Comparison of ENCODE assay signal across 9 cellular contexts in genomic region chr5:54520940-54521339, GRCh38. TPM values are rescaled to one million over a fixed set of nuclear protein-coding genes. Genes with fewer than 3 reads are reported as not detected.
A peak's percentile ranks its signal among the peaks of the same experiment; 100 is the strongest.
DNase-seq lines count a peak whose midpoint lies in the region; ATAC-seq and TF ChIP-seq lines count a peak whose summit lies in the region.
"Had no signal": no experiment of that assay in that cellular context is flagged by ENCODE, and none has a peak within 500 bp of the region (broad histone marks: within the 10 kb centered on the region; RNA-seq: fewer than 3 reads in every experiment).

No MANE protein-coding gene starts in this region.

- peaks cover 21 to 23% of the 10 kb centered on the region in 2 donors for H3K4me1 ChIP-seq in lung (ENCODE audit: control insufficient read depth in 2 of 2, insufficient read depth in 2 of 2, low read length in 2 of 2)
- peaks cover 65 to 66% of the 10 kb centered on the region in 2 donors for H3K4me1 ChIP-seq in thyroid gland

- peak overlapping the region; percentile 87 for H3K4me3 Mint-ChIP-seq in activated CD8-positive, alpha-beta memory T cell treated with anti-CD3 and anti-CD28 coated beads, Interleukin-2, amount 10 ng/mL, durations not matched to agents 7 days and 5 days
- peak overlapping the region; percentile 87 to 90 (median 88) for H3K4me3 Mint-ChIP-seq in brain

- 55 to 68% methylated on average over 2 of the region's 2 CpGs for WGBS in lung, 2 donors
- 17 to 44% methylated on average over 2 of the region's 2 CpGs for WGBS in thyroid gland, 2 donors

- CTCF ChIA-PET in activated CD8-positive, alpha-beta memory T cell treated with anti-CD3 and anti-CD28 coated beads, Interleukin-2, amount 10 ng/mL, durations not matched to agents 7 days and 5 days (lab: Charles Lee): interaction anchor here (1.7 kb wide), 1 partner anchor 325 kb away, joined by 12 read pairs; no protein-coding TSS in a partner anchor

- H3K36me3 Mint-ChIP-seq in activated CD8-positive, alpha-beta memory T cell treated with anti-CD3 and anti-CD28 coated beads, Interleukin-2, amount 10 ng/mL, durations not matched to agents 7 days and 5 days: peaks cover 51% of the 10 kb centered on the region
- peaks cover 54% of the 10 kb centered on the region for H3K36me3 Mint-ChIP-seq in brain

- H3K4me1 Mint-ChIP-seq in activated CD8-positive, alpha-beta memory T cell treated with anti-CD3 and anti-CD28 coated beads, Interleukin-2, amount 10 ng/mL, durations not matched to agents 7 days and 5 days: peaks cover 55% of the 10 kb centered on the region
- H3K4me1 Mint-ChIP-seq in brain: peaks cover 14% of the 10 kb centered on the region

- no peak overlapping the region for H3K27ac Mint-ChIP-seq in activated CD8-positive, alpha-beta memory T cell treated with anti-CD3 and anti-CD28 coated beads, Interleukin-2, amount 10 ng/mL, durations not matched to agents 7 days and 5 days
- peak overlapping the region; percentile 42 to 91 (median 69) for H3K27ac Mint-ChIP-seq in brain

- H3K36me3 ChIP-seq in lung (ENCODE audit: control insufficient read depth in 2 of 2, insufficient read depth in 2 of 2, low read length in 2 of 2) (peaks cover 0 to 2% of the 10 kb centered on the region in 2 donors), thyroid gland (no peaks in the 10 kb centered on the region)

- no peak overlapping the region for H3K27ac ChIP-seq in lung (ENCODE audit: low read depth in 1 of 2, low read length in 1 of 2)
- H3K27ac ChIP-seq in thyroid gland: peak overlapping the region; percentile 33 to 98 (median 96)
- H3K27ac ChIP-seq: C4-2B had no signal

- DNase-seq in activated CD8-positive, alpha-beta memory T cell treated with anti-CD3 and anti-CD28 coated beads, Interleukin-2, amount 10 ng/mL, durations not matched to agents 7 days and 5 days: no peak
- DNase-seq in activated CD8-positive, alpha-beta memory T cell treated with anti-CD3 and anti-CD28 coated beads, Interleukin-2, amount 50 U/mL, for 4 hours: no peak
- DNase-seq in lung (ENCODE audit: low spot score) (no peak), thyroid gland (no peak), H4 (ENCODE audit: low spot score) (no peak)

- TF ChIP-seq POLR2A in thyroid gland (IDR thresholded peaks at IDR 0.05): no peak

- intact Hi-C loops in thyroid gland (cut with DNase I): no loop called here

- H3K27me3 Mint-ChIP-seq in activated CD8-positive, alpha-beta memory T cell treated with anti-CD3 and anti-CD28 coated beads, Interleukin-2, amount 10 ng/mL, durations not matched to agents 7 days and 5 days: peaks cover 7% of the 10 kb centered on the region
- H3K27me3 Mint-ChIP-seq in brain: no peaks in the 10 kb centered on the region

- no peaks in the 10 kb centered on the region for H3K9me3 Mint-ChIP-seq in activated CD8-positive, alpha-beta memory T cell treated with anti-CD3 and anti-CD28 coated beads, Interleukin-2, amount 10 ng/mL, durations not matched to agents 7 days and 5 days (ENCODE audit: low read depth)
- H3K9me3 Mint-ChIP-seq in brain: peaks cover 0 to 9% (median 0%) of the 10 kb centered on the region in 5 experiments

- H3K27me3 ChIP-seq in lung (ENCODE audit: control insufficient read depth, insufficient read depth) (no peaks in the 10 kb centered on the region), thyroid gland (no peaks in the 10 kb centered on the region)

- H3K9me3 ChIP-seq in lung (ENCODE audit: control insufficient read depth in 2 of 2, insufficient read depth in 1 of 2, low read length in 1 of 2) (no peaks in the 10 kb centered on the region), thyroid gland (no peaks in the 10 kb centered on the region)

- ATAC-seq in activated CD8-positive, alpha-beta memory T cell treated with anti-CD3 and anti-CD28 coated beads, Interleukin-2, amount 10 ng/mL, durations not matched to agents 7 days and 5 days: no peak
- ATAC-seq in lung (ENCODE audit: insufficient read depth, low FRiP score): no peak
- no peak for ATAC-seq in HG03097 (IDR thresholded peaks at IDR 0.05; ENCODE audit: low FRiP score, unreplicated experiment)
- ATAC-seq in HG02610 (IDR thresholded peaks at IDR 0.05; ENCODE audit: unreplicated experiment): no peak

- H3K4me3 ChIP-seq in lung (peak overlapping the region; percentile 32), thyroid gland (replicated peaks in 1 of 3) (peak overlapping the region; percentile 0 to 95 (median 17))

- no peak for TF ChIP-seq CTCF in brain (conservative IDR thresholded peaks at IDR 0.05)
- TF ChIP-seq CTCF in lung (IDR thresholded peaks at IDR 0.05; ENCODE audit: control extremely low read depth, extremely low read depth): no peak
- TF ChIP-seq CTCF in thyroid gland (IDR thresholded peaks at IDR 0.05): no peak

RNA-seq across cellular contexts. Expression of gene SNX18, which starts 3.4 kb away (rescaled TPM):
- 10 to 100 TPM; 35.2 to 45.3 TPM for total RNA-seq in activated CD8-positive, alpha-beta memory T cell treated with anti-CD3 and anti-CD28 coated beads, Interleukin-2, amount 10 ng/mL, durations not matched to agents 7 days and 5 days
- polyA plus RNA-seq in brain (ENCODE audit: insufficient read depth, low read depth, low replicate concordance): 4.9 TPM
- total RNA-seq in lung: 10 to 100 TPM; 36.9 to 43.4 TPM
- polyA plus RNA-seq in lung: 10 to 100 TPM in 1 of 2 donors, 1 to 10 TPM in 1; 5.5 to 33.0 TPM
- 10 to 100 TPM; 50.4 to 89.4 (median 72.8) TPM for total RNA-seq in thyroid gland
- 10.0 and 10.1 TPM in 2 replicates for total RNA-seq in H4 (2014; rRNA removed; shearing (Covaris generic))

Comparison
In these comparisons a context has a peak if more than half of its experiments do, and no peak if none do; other contexts are left out.
1. H3K27ac ChIP-seq: peak in thyroid gland (3 of 3); none in lung (0 of 2).